16 cellular contexts compared by ENCODE assay signal in the genomic region with DNA sequence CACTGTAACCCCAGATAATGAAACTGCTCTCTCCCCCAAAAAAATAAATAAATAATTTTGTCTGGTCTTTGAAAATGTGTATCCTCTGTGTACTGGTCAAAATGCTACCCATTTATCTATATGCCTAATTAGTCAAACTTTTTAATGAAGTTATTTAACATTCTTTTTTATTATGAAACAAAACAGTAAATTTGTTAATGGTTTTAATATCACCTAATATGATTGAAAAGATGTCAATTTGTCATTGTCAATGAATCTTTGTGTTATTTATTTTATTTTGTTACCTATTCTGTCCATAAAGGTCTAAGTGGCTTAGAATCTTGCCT. TPM values are rescaled to one million over a fixed set of nuclear protein-coding genes. Genes with fewer than 3 reads are reported as not detected.
DNase-seq lines count a peak whose midpoint lies in the region; ATAC-seq and TF ChIP-seq lines count a peak whose summit lies in the region.
"Not testable (repeated sequence)": the region's sequence is repeated elsewhere in the genome, so short reads cannot be mapped to it uniquely, and the experiment has no call there.
"Had no signal": no experiment of that assay in that cellular context is flagged by ENCODE, and none has a peak within 500 bp of the region (broad histone marks: within the 10 kb centered on the region; RNA-seq: fewer than 3 reads in every experiment).

No MANE protein-coding gene starts in this region.

- H3K4me3 Mint-ChIP-seq in activated T-cell treated with anti-CD3 and anti-CD28 coated beads, Interleukin-2, amount 50 U/mL, for 72 hours = peak overlapping the region; percentile 34 to 75
- H3K4me3 Mint-ChIP-seq in progenitor cell of endocrine pancreas (ENCODE audit: low read depth) = peak overlapping the region; percentile 89

- peak overlapping the region; percentile 25; the same call in 1 of the 2 replicates for H3K4me2 ChIP-seq in KMS-11
- peak overlapping the region; percentile 37 for H3K4me2 ChIP-seq in mesenchymal stem cell (ENCODE audit: low read length, poor library complexity, severe bottlenecking)

- H3K9me3 Mint-ChIP-seq in activated T-cell treated with anti-CD3 and anti-CD28 coated beads, Interleukin-2, amount 50 U/mL, for 72 hours; progenitor cell of endocrine pancreas (ENCODE audit: low read depth): not testable (repeated sequence)

- not testable (repeated sequence) for H2BK120ac ChIP-seq in mesenchymal stem cell (ENCODE audit: low read depth, low read length)

- H2BK15ac ChIP-seq in mesenchymal stem cell (ENCODE audit: low read depth, poor library complexity, severe bottlenecking) = not testable (repeated sequence)

- not testable (repeated sequence) for H3K27ac ChIP-seq in KMS-11; cardiac muscle cell; mesenchymal stem cell (ENCODE audit: low read length, poor library complexity, severe bottlenecking); thoracic aorta
- peak overlapping the region; percentile 74 for H3K27ac ChIP-seq in colonic mucosa

- not testable (repeated sequence) for H3K18ac ChIP-seq in mesenchymal stem cell (ENCODE audit: low read depth in 1 of 2, low read length in 2 of 2)

- H3K4me1 ChIP-seq in BE2C; KMS-11 (ENCODE audit: low read depth, poor library complexity, severe bottlenecking); colonic mucosa; cardiac muscle cell (ENCODE audit: low read depth); mesenchymal stem cell (ENCODE audit: control insufficient read depth, insufficient read depth, low read depth, low read length); thoracic aorta (ENCODE audit: control insufficient read depth in 1 of 2, low read depth in 2 of 2): not testable (repeated sequence)

- not testable (repeated sequence) for H3K27ac Mint-ChIP-seq in activated T-cell treated with anti-CD3 and anti-CD28 coated beads, Interleukin-2, amount 50 U/mL, for 72 hours; progenitor cell of endocrine pancreas

- not testable (repeated sequence) for H3K9ac ChIP-seq in KMS-11; colonic mucosa (ENCODE audit: low read depth in 2 of 2, low read length in 2 of 2); mesenchymal stem cell (ENCODE audit: low read length)

- TF ChIP-seq CTCF in BE2C (IDR thresholded peaks at IDR 0.05; ENCODE audit: low read depth, low read length); colonic mucosa (IDR thresholded peaks at IDR 0.05); cardiac muscle cell (IDR thresholded peaks at IDR 0.05; ENCODE audit: low read depth, low read length); progenitor cell of endocrine pancreas (IDR thresholded peaks at IDR 0.05; ENCODE audit: unreplicated experiment); thoracic aorta (IDR thresholded peaks at IDR 0.05): not testable (repeated sequence)
- TF ChIP-seq CTCF in KMS-11 (conservative IDR thresholded peaks at IDR 0.05; ENCODE audit: low read depth, low read length) = 0 out of 2 replicates have a peak, but pooled peaks have one; percentile 9

- not testable (repeated sequence) for H3K4me1 Mint-ChIP-seq in activated T-cell treated with anti-CD3 and anti-CD28 coated beads, Interleukin-2, amount 50 U/mL, for 72 hours (ENCODE audit: low read depth); progenitor cell of endocrine pancreas (ENCODE audit: low read depth)

- not testable (repeated sequence) for H4K20me1 ChIP-seq in KMS-11 (ENCODE audit: insufficient read depth)

- H3K27me3 ChIP-seq in BE2C = peaks cover 17% of the 10 kb centered on the region
- H3K27me3 ChIP-seq in KMS-11 (ENCODE audit: insufficient read depth, low read depth); colonic mucosa; thoracic aorta (replicated peaks; ENCODE audit: insufficient read depth): not testable (repeated sequence)
- H3K27me3 ChIP-seq in cardiac muscle cell = peaks cover 60% of the 10 kb centered on the region
- H3K27me3 ChIP-seq in mesenchymal stem cell (ENCODE audit: control insufficient read depth in 1 of 2, insufficient read depth in 1 of 2, low read length in 2 of 2) = peaks cover 10 to 22% of the 10 kb centered on the region in 2 experiments

- H3K23ac ChIP-seq in mesenchymal stem cell (ENCODE audit: low read length in 2 of 2) = not testable (repeated sequence)

- H3K4ac ChIP-seq in mesenchymal stem cell (ENCODE audit: low read depth in 1 of 2, low read length in 2 of 2) = not testable (repeated sequence)

- not testable (repeated sequence) for DNase-seq in BE2C; activated T-cell treated with anti-CD3 and anti-CD28 coated beads, Interleukin-2, amount 50 U/mL, for 72 hours; colonic mucosa; cardiac muscle cell (ENCODE audit: low read depth in 1 of 2, low spot score in 1 of 2); mesenchymal stem cell; progenitor cell of endocrine pancreas (ENCODE audit: low spot score, unreplicated experiment); thoracic aorta (ENCODE audit: low spot score)

- not testable (repeated sequence) for H3K79me2 ChIP-seq in KMS-11 (ENCODE audit: insufficient read depth, low read depth)

- H3K9me3 ChIP-seq in BE2C; colonic mucosa; cardiac muscle cell (ENCODE audit: low read depth); mesenchymal stem cell (ENCODE audit: control insufficient read depth, low read length); thoracic aorta: not testable (repeated sequence)

- H4K8ac ChIP-seq in mesenchymal stem cell (ENCODE audit: low read length) = not testable (repeated sequence)

- H3K36me3 Mint-ChIP-seq in activated T-cell treated with anti-CD3 and anti-CD28 coated beads, Interleukin-2, amount 50 U/mL, for 72 hours (ENCODE audit: insufficient read depth in 2 of 2); progenitor cell of endocrine pancreas (ENCODE audit: insufficient read depth): not testable (repeated sequence)

- peaks cover 29% of the 10 kb centered on the region for H3K27me3 Mint-ChIP-seq in activated T-cell treated with anti-CD3 and anti-CD28 coated beads, Interleukin-2, amount 50 U/mL, for 72 hours (ENCODE audit: low read depth)
- peaks cover 49% of the 10 kb centered on the region for H3K27me3 Mint-ChIP-seq in progenitor cell of endocrine pancreas

- not testable (repeated sequence) for H2AK5ac ChIP-seq in mesenchymal stem cell (ENCODE audit: low read length, severe bottlenecking)

- not testable (repeated sequence) for ATAC-seq in activated T-cell treated with anti-CD3 and anti-CD28 coated beads, Interleukin-2, amount 50 U/mL, for 72 hours (replicated peaks in 1 of 2); thoracic aorta (ENCODE audit: insufficient number of reproducible peaks, low FRiP score, low read depth)

- H4K91ac ChIP-seq in mesenchymal stem cell (ENCODE audit: low read length) = not testable (repeated sequence)

- peak overlapping the region; percentile 71; the same call in 1 of the 2 replicates for H2AFZ ChIP-seq in KMS-11 (ENCODE audit: low read depth)
- not testable (repeated sequence) for H2AFZ ChIP-seq in mesenchymal stem cell (ENCODE audit: low read depth, low read length)

- peak overlapping the region; percentile 72 for H3K4me3 ChIP-seq in BE2C (ENCODE audit: low read depth, low read length)
- H3K4me3 ChIP-seq in KMS-11 (IDR thresholded peaks at IDR 0.05; ENCODE audit: insufficient read depth, low read depth, low read length) = not testable (repeated sequence)
- H3K4me3 ChIP-seq in colonic mucosa = peak overlapping the region; percentile 44
- peak overlapping the region; percentile 65 for H3K4me3 ChIP-seq in cardiac muscle cell
- peak overlapping the region in 1 of 2 experiments; percentile 65 for H3K4me3 ChIP-seq in mesenchymal stem cell (ENCODE audit: insufficient read depth in 1 of 2, low read depth in 1 of 2, low read length in 2 of 2)
- H3K4me3 ChIP-seq in thoracic aorta = peak overlapping the region; percentile 54

- H2BK5ac ChIP-seq in mesenchymal stem cell (ENCODE audit: low read depth, low read length, poor library complexity, severe bottlenecking) = not testable (repeated sequence)

- H3K14ac ChIP-seq in mesenchymal stem cell (ENCODE audit: low read length in 2 of 2) = not testable (repeated sequence)

- not testable (repeated sequence) for H3K36me3 ChIP-seq in BE2C; KMS-11 (ENCODE audit: insufficient read depth); colonic mucosa; cardiac muscle cell; mesenchymal stem cell (ENCODE audit: control insufficient read depth in 1 of 2, insufficient read depth in 2 of 2, low read depth in 1 of 2, low read length in 2 of 2); thoracic aorta

- intact Hi-C loops in colonic mucosa (cut with DNase I) = not testable (repeated sequence)

- not testable (repeated sequence) for H3K79me1 ChIP-seq in mesenchymal stem cell (replicated peaks; ENCODE audit: low read length, poor library complexity, severe bottlenecking)

- not testable (repeated sequence) for H2BK12ac ChIP-seq in mesenchymal stem cell (ENCODE audit: low read length in 2 of 2)

RNA-seq across cellular contexts. Expression of a gene that starts 5.1 kb away (rescaled TPM):
- polyA plus RNA-seq in BE2C (2012; ENCODE audit: insufficient read depth, insufficient read length, low read depth) = not detected
- total RNA-seq in activated T-cell treated with anti-CD3 and anti-CD28 coated beads, Interleukin-2, amount 50 U/mL, for 72 hours = not detected
- total RNA-seq in colonic mucosa = not detected
- total RNA-seq in cardiac muscle cell = not detected in 2 replicates
- not detected in 2 replicates for polyA plus RNA-seq in cardiac muscle cell
- 0.04 TPM for polyA plus RNA-seq in mesenchymal stem cell (2013, experiment 1 of 2)
- not detected for polyA plus RNA-seq in mesenchymal stem cell (2013, experiment 2 of 2)
- not detected in 2 replicates for total RNA-seq in progenitor cell of endocrine pancreas
- total RNA-seq in thoracic aorta = not detected
- total RNA-seq: activated CD8-positive, alpha-beta T cell treated with anti-CD3 and anti-CD28 coated beads for 36 hours; activated T-cell treated with anti-CD3 and anti-CD28 coated beads, Interleukin-2, amount 50 U/mL, for 4 hours; cardiac septum; G401; left lung; pulmonary artery endothelial cell; SJSA1; vagina had no signal
